ENCODE assay signal across 16 cellular contexts in the genomic region with DNA sequence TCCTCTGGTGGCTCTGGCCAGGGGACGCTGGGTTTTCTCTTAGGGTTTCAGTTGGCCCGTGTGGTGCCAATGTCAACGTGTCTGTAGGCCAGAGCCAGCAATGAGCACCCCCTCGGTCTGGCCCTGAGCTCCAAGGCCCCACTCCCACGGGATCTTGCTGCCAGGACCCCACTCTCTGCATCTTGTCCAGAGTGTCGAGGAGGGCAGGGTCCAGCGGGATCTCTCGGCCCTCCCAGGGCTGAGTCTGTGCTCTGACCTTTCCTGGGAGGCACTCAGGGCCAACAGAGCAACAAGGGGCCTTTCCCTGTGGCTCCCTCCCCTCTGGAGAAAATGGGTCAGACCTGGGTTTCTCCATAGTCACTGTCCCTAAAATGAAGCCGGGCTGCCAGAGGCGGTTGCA.
DNase-seq lines count a peak whose midpoint lies in the region; ATAC-seq, FAIRE-seq and TF ChIP-seq lines count a peak whose summit lies in the region.
"Had no signal": no experiment of that assay in that cellular context is flagged by ENCODE, and none has a peak within 500 bp of the region (broad histone marks: within the 10 kb centered on the region; RNA-seq: fewer than 3 reads in every experiment).

No MANE protein-coding gene starts in this region.

- CTCF ChIA-PET in HepG2 (lab: Yijun Ruan, JAX; ENCODE audit: low intra/inter-chr PET ratio, low total read pairs) (no interaction called here), SK-N-SH (lab: Yijun Ruan, JAX) (interaction anchor here (0.7 to 1.8 kb wide), 3 partner anchors 12 to 17 kb away, joined by 3 to 6 read pairs (median 3); no protein-coding TSS in a partner anchor)
- CTCF ChIA-PET in naive thymus-derived CD4-positive, alpha-beta T cell (lab: Charles Lee) = no interaction called here

- ATAC-seq in right lobe of liver (no peak), HepG2 (no peak)
- ATAC-seq in naive thymus-derived CD4-positive, alpha-beta T cell = no peak

- TF ChIP-seq EP300 in HepG2 (IDR thresholded peaks at IDR 0.05; ENCODE audit: low read depth in 2 of 2, low read length in 2 of 2) (no peak), HepG2 (CRISPR knock-in tag; IDR thresholded peaks at IDR 0.05; ENCODE audit: borderline replicate concordance) (no peak), SK-N-SH (IDR thresholded peaks at IDR 0.05; ENCODE audit: borderline replicate concordance in 1 of 2, low read depth in 1 of 2, low read length in 1 of 2) (no peak)

- no peaks in the 10 kb centered on the region for H3K4me1 ChIP-seq in right lobe of liver
- H3K4me1 ChIP-seq in HepG2 (ENCODE audit: insufficient read depth, low read length) = peaks cover 14% of the 10 kb centered on the region
- peaks cover 8% of the 10 kb centered on the region in 2 donors for H3K4me1 ChIP-seq in naive thymus-derived CD4-positive, alpha-beta T cell (ENCODE audit: control insufficient read depth in 2 of 2, insufficient read depth in 2 of 2, low read length in 2 of 2)
- H3K4me1 ChIP-seq in SK-N-SH (ENCODE audit: control insufficient read depth in 1 of 2, insufficient read depth in 2 of 2, low read depth in 1 of 2, low read length in 1 of 2) = peaks cover 2 to 15% of the 10 kb centered on the region in 2 experiments; a peak in 3 of 4 replicates

- no peak for FAIRE-seq in HepG2 (lab: Jason Lieb, UNC)
- FAIRE-seq: endometrium, GM12892 had no signal

- peaks cover 17% of the 10 kb centered on the region for H3F3A ChIP-seq in SK-N-SH (replicated peaks; ENCODE audit: insufficient read depth)

- no peaks in the 10 kb centered on the region for H3K79me2 ChIP-seq in HepG2 (ENCODE audit: insufficient read depth, low read length)
- no peaks in the 10 kb centered on the region for H3K79me2 ChIP-seq in SK-N-SH (ENCODE audit: insufficient read depth)

- POLR2A ChIA-PET in HepG2 (lab: Yijun Ruan, JAX) = no interaction called here
- POLR2A ChIA-PET in naive thymus-derived CD4-positive, alpha-beta T cell (lab: Charles Lee) = no interaction called here
- POLR2A ChIA-PET in SK-N-SH (lab: Yijun Ruan, JAX) = no interaction called here

- H3K27me3 Mint-ChIP-seq in activated T-helper 2 cell treated with anti-CD3 and anti-CD28 coated beads, Interferon-gamma antibody, Interleukin-2, Interleukin-4, amounts not matched to agents 10 μg/mL and 5 μg/mL and 100 μg/mL, durations not matched to agents 14 hours and 24 hours and 36 hours (ENCODE audit: low read depth) = no peaks in the 10 kb centered on the region
- H3K27me3 Mint-ChIP-seq in naive thymus-derived CD4-positive, alpha-beta T cell = no peaks in the 10 kb centered on the region

- no peaks in the 10 kb centered on the region for H3K36me3 ChIP-seq in right lobe of liver
- H3K36me3 ChIP-seq in HepG2 (replicated peaks in 1 of 2; ENCODE audit: control insufficient read depth in 1 of 2, insufficient read depth in 2 of 2, low read length in 2 of 2) = no peaks in the 10 kb centered on the region
- H3K36me3 ChIP-seq in naive thymus-derived CD4-positive, alpha-beta T cell (ENCODE audit: control insufficient read depth in 2 of 3, insufficient read depth in 3 of 3, low read length in 3 of 3) = peaks cover 0 to 21% (median 0%) of the 10 kb centered on the region in 3 experiments
- no peaks in the 10 kb centered on the region for H3K36me3 ChIP-seq in SK-N-SH (replicated peaks in 1 of 2; ENCODE audit: control insufficient read depth in 1 of 2, insufficient read depth in 2 of 2, low read length in 1 of 2)
- H3K36me3 ChIP-seq: neutrophil had no signal

- no peak for TF ChIP-seq CTCF in right lobe of liver (IDR thresholded peaks at IDR 0.05)
- TF ChIP-seq CTCF in HepG2 (CRISPR knock-in tag; IDR thresholded peaks at IDR 0.05) = no peak
- TF ChIP-seq CTCF in SK-N-SH (IDR thresholded peaks at IDR 0.05) = no peak

- DNase-seq in right lobe of liver = peak in 2 of 3 donors; percentile 30 to 37
- no peak for DNase-seq in HepG2 (ENCODE audit: low spot score)
- DNase-seq in activated T-helper 2 cell treated with anti-CD3 and anti-CD28 coated beads, Interferon-gamma antibody, Interleukin-2, Interleukin-4, amounts not matched to agents 10 μg/mL and 5 μg/mL and 100 μg/mL, durations not matched to agents 14 hours and 24 hours and 36 hours (ENCODE audit: low spot score) = no peak
- no peak for DNase-seq in naive thymus-derived CD4-positive, alpha-beta T cell
- DNase-seq in NCI-H2171 treated with DMSO at 0.1 percent for 48 hours (lab: John Stamatoyannopoulos, UW) = no peak
- DNase-seq in NCI-H2107 (lab: John Stamatoyannopoulos, UW) = no peak
- DNase-seq in SIG-M5 treated with dmso at 0.1 percent for 504 hours (lab: John Stamatoyannopoulos, UW; ENCODE audit: unreplicated experiment) = no peak
- DNase-seq in SK-N-SH = no peak
- DNase-seq: activated CD8-positive, alpha-beta memory T cell treated with anti-CD3 and anti-CD28 coated beads, Interleukin-2, amount 50 U/mL, for 48 hours; amygdala; cerebellar nuclear complex; GF-D8; NCI-H446 treated with DMSO at 0.1 percent for 48 hours had no signal

- no TSS peak for BruUV-seq in HepG2 (replicated peaks; lab: Mats Ljungman, UMichigan)

- H3K27ac Mint-ChIP-seq in activated T-helper 2 cell treated with anti-CD3 and anti-CD28 coated beads, Interferon-gamma antibody, Interleukin-2, Interleukin-4, amounts not matched to agents 10 μg/mL and 5 μg/mL and 100 μg/mL, durations not matched to agents 14 hours and 24 hours and 36 hours = peak overlapping the region; percentile 84
- H3K27ac Mint-ChIP-seq in naive thymus-derived CD4-positive, alpha-beta T cell = peak overlapping the region in 5 of 9 donors; percentile 5 to 79 (median 58)

- H3K9me3 ChIP-seq in right lobe of liver (no peaks in the 10 kb centered on the region), HepG2 (ENCODE audit: low read length) (no peaks in the 10 kb centered on the region), SK-N-SH (no peaks in the 10 kb centered on the region)
- H3K9me3 ChIP-seq in naive thymus-derived CD4-positive, alpha-beta T cell (ENCODE audit: control insufficient read depth in 2 of 3, low read length in 3 of 3) = no peaks in the 10 kb centered on the region
- H3K9me3 ChIP-seq: neutrophil had no signal

- H3K9ac ChIP-seq in HepG2 (ENCODE audit: insufficient read depth, low read depth, low read length) (no peak overlapping the region), SK-N-SH (no peak overlapping the region)

- H3K36me3 Mint-ChIP-seq in activated T-helper 2 cell treated with anti-CD3 and anti-CD28 coated beads, Interferon-gamma antibody, Interleukin-2, Interleukin-4, amounts not matched to agents 10 μg/mL and 5 μg/mL and 100 μg/mL, durations not matched to agents 14 hours and 24 hours and 36 hours (ENCODE audit: low read depth) = peaks cover 2% of the 10 kb centered on the region
- H3K36me3 Mint-ChIP-seq in naive thymus-derived CD4-positive, alpha-beta T cell = peaks cover 0 to 24% (median 16%) of the 10 kb centered on the region in 5 donors

- H4K20me1 ChIP-seq in HepG2 (ENCODE audit: insufficient read depth, low read length) (no peaks in the 10 kb centered on the region), SK-N-SH (ENCODE audit: insufficient read depth) (no peaks in the 10 kb centered on the region)

- in situ Hi-C loops in HepG2 (cut with HindIII; ENCODE audit: extremely low pct_ligation_motif_present, low pct_unique_long_range_greater_than_20kb) = no loop called here

- no peak for TF ChIP-seq RAD21 in HepG2 (CRISPR knock-in tag; IDR thresholded peaks at IDR 0.05)
- no peak for TF ChIP-seq RAD21 in SK-N-SH (IDR thresholded peaks at IDR 0.05; ENCODE audit: low read length)

- H3K27ac ChIP-seq in right lobe of liver (no peak overlapping the region), HepG2 (ENCODE audit: extremely low read length, insufficient read depth, low read length) (no peak overlapping the region), SK-N-SH (ENCODE audit: low read depth in 2 of 2, low read length in 1 of 2) (no peak overlapping the region)
- no peak overlapping the region for H3K27ac ChIP-seq in naive thymus-derived CD4-positive, alpha-beta T cell (ENCODE audit: low read depth, low read length)
- H3K27ac ChIP-seq: neutrophil had no signal

- H3K4me2 ChIP-seq in HepG2 (ENCODE audit: low read depth, low read length) = no peak overlapping the region
- H3K4me2 ChIP-seq in SK-N-SH = no peak overlapping the region

- H3K4me3 ChIP-seq in right lobe of liver (no peak overlapping the region), HepG2 (replicated peaks in 1 of 3; ENCODE audit: insufficient read depth in 1 of 3, low read depth in 2 of 3, low read length in 3 of 3) (no peak overlapping the region), SK-N-SH (ENCODE audit: low read depth in 2 of 2, low read length in 1 of 2) (no peak overlapping the region)
- H3K4me3 ChIP-seq in naive thymus-derived CD4-positive, alpha-beta T cell (ENCODE audit: low read length) = no peak overlapping the region

- TF ChIP-seq POLR2A in right lobe of liver (IDR thresholded peaks at IDR 0.05) (no peak), HepG2 (IDR thresholded peaks at IDR 0.05; ENCODE audit: insufficient read depth in 1 of 2, low read depth in 2 of 2, low read length in 2 of 2) (no peak)

- peak overlapping the region; percentile 39 for H3K4me3 Mint-ChIP-seq in activated T-helper 2 cell treated with anti-CD3 and anti-CD28 coated beads, Interferon-gamma antibody, Interleukin-2, Interleukin-4, amounts not matched to agents 10 μg/mL and 5 μg/mL and 100 μg/mL, durations not matched to agents 14 hours and 24 hours and 36 hours (ENCODE audit: low read depth)
- peak overlapping the region in 2 of 10 donors; percentile 12 to 76 for H3K4me3 Mint-ChIP-seq in naive thymus-derived CD4-positive, alpha-beta T cell

- WGBS in right lobe of liver (ENCODE audit: insufficient coverage, low coverage, low lambda C conversion rate, missing lambda C conversion rate) = 87% methylated on average over 3 of the region's 10 CpGs
- 28% methylated on average over 10 of the region's 10 CpGs for whole genome bisulfite sequencing in HepG2 (ENCODE audit: low lambda C conversion rate)
- WGBS in SK-N-SH (ENCODE audit: low lambda C conversion rate) = 86% methylated on average over 7 of the region's 10 CpGs

- H3K27me3 ChIP-seq in right lobe of liver = no peaks in the 10 kb centered on the region
- H3K27me3 ChIP-seq in HepG2 (ENCODE audit: control insufficient read depth in 1 of 2, insufficient read depth in 2 of 2, low read length in 2 of 2) = peaks cover 5 to 22% of the 10 kb centered on the region in 2 experiments; a peak in 4 of 5 replicates
- H3K27me3 ChIP-seq in naive thymus-derived CD4-positive, alpha-beta T cell (ENCODE audit: control insufficient read depth in 2 of 2, insufficient read depth in 2 of 2, low read length in 2 of 2) = no peaks in the 10 kb centered on the region
- H3K27me3 ChIP-seq in SK-N-SH (ENCODE audit: insufficient read depth) = no peaks in the 10 kb centered on the region
- H3K27me3 ChIP-seq: neutrophil had no signal

- no peaks in the 10 kb centered on the region for H3K9me2 ChIP-seq in SK-N-SH

- no peak overlapping the region for H2AFZ ChIP-seq in HepG2 (ENCODE audit: low read length)
- H2AFZ ChIP-seq in SK-N-SH (ENCODE audit: low read depth) = no peak overlapping the region

- H3K4me1 Mint-ChIP-seq in activated T-helper 2 cell treated with anti-CD3 and anti-CD28 coated beads, Interferon-gamma antibody, Interleukin-2, Interleukin-4, amounts not matched to agents 10 μg/mL and 5 μg/mL and 100 μg/mL, durations not matched to agents 14 hours and 24 hours and 36 hours (ENCODE audit: low read depth) = peaks cover 18% of the 10 kb centered on the region
- H3K4me1 Mint-ChIP-seq in naive thymus-derived CD4-positive, alpha-beta T cell = peaks cover 10 to 27% (median 21%) of the 10 kb centered on the region in 7 donors

- intact Hi-C loops in right lobe of liver (cut with DNase I) = no loop called here
- intact Hi-C loops in HepG2 (cut with micrococcal nuclease; ENCODE audit: unreplicated experiment) = no loop called here
- intact Hi-C loops in activated T-helper 2 cell treated with anti-CD3 and anti-CD28 coated beads, Interferon-gamma antibody, Interleukin-2, Interleukin-4, amounts not matched to agents 10 μg/mL and 5 μg/mL and 100 μg/mL, durations not matched to agents 14 hours and 24 hours and 36 hours (cut with micrococcal nuclease) = no loop called here
- intact Hi-C loops in naive thymus-derived CD4-positive, alpha-beta T cell (cut with micrococcal nuclease) = loop anchor here in 1 of 2 donors (2.0 to 5.0 kb wide), 3 partner anchors 18 to 120 kb away; no protein-coding TSS in a partner anchor

- H3K9me3 Mint-ChIP-seq in activated T-helper 2 cell treated with anti-CD3 and anti-CD28 coated beads, Interferon-gamma antibody, Interleukin-2, Interleukin-4, amounts not matched to agents 10 μg/mL and 5 μg/mL and 100 μg/mL, durations not matched to agents 14 hours and 24 hours and 36 hours = no peaks in the 10 kb centered on the region
- H3K9me3 Mint-ChIP-seq in naive thymus-derived CD4-positive, alpha-beta T cell = peaks cover 0 to 9% (median 0%) of the 10 kb centered on the region in 11 donors

Comparison
In these comparisons a context has a peak if more than half of its experiments do, and no peak if none do; other contexts are left out.
1. DNase-seq: peak in right lobe of liver (2 of 3); none in HepG2 (single experiment), activated T-helper 2 cell treated with anti-CD3 and anti-CD28 coated beads, Interferon-gamma antibody, Interleukin-2, Interleukin-4, amounts not matched to agents 10 μg/mL and 5 μg/mL and 100 μg/mL, durations not matched to agents 14 hours and 24 hours and 36 hours (single experiment), naive thymus-derived CD4-positive, alpha-beta T cell (0 of 9), NCI-H2171 treated with DMSO at 0.1 percent for 48 hours (single experiment), NCI-H2107 (single experiment), SIG-M5 treated with dmso at 0.1 percent for 504 hours (single experiment) and SK-N-SH (single experiment).